ENCODE assay signal across 20 cellular contexts in genomic region chr2:47346669-47347068, GRCh38. TPM values are rescaled to one million over a fixed set of nuclear protein-coding genes. Genes with fewer than 3 reads are reported as not detected.
DNase-seq lines count a peak whose midpoint lies in the region; ATAC-seq and TF ChIP-seq lines count a peak whose summit lies in the region.
"Had no signal": no experiment of that assay in that cellular context is flagged by ENCODE, and none has a peak within 500 bp of the region (broad histone marks: within the 10 kb centered on the region; RNA-seq: fewer than 3 reads in every experiment).

No MANE protein-coding gene starts in this region.

- H3K4me3 ChIP-seq in transverse colon, result no peak overlapping the region
- H3K4me3 ChIP-seq: esophagus squamous epithelium, lower lobe of right lung, spleen, thoracic aorta had no signal

- WGBS in transverse colon (ENCODE audit: low coverage in 1 of 2), 2 donors, result 45% methylated on average over 6 of the region's 6 CpGs; no CpG with 5 or more reads in 1 of the 2 donors

- DNase-seq in Right ventricle myocardium inferior (ENCODE audit: missing footprints), result no peak
- DNase-seq in cardiac septum (ENCODE audit: low spot score), result no peak
- no peak for DNase-seq in mesothelial cell of epicardium (ENCODE audit: low spot score in 2 of 2, unreplicated experiment in 2 of 2)
- no peak for DNase-seq in transverse colon
- no peak for DNase-seq in effector CD4-positive, alpha-beta T cell
- no peak for DNase-seq in T-helper 2 cell
- DNase-seq: activated CD4-positive, alpha-beta T cell treated with anti-CD3 and anti-CD28 coated beads for 4 hours; esophagus squamous epithelium; immature natural killer cell; KBM-7; lower lobe of right lung; NCI-H1092 treated with DMSO at 0.1 percent for 48 hours had no signal

- no peaks in the 10 kb centered on the region for H3K9me3 Mint-ChIP-seq in mesothelial cell of epicardium
- H3K9me3 Mint-ChIP-seq: CD14-positive monocyte; central memory CD8-positive, alpha-beta T cell; immature natural killer cell had no signal

- peak overlapping the region; percentile 99 for H3K27ac Mint-ChIP-seq in mesothelial cell of epicardium
- H3K27ac Mint-ChIP-seq: CD14-positive monocyte, immature natural killer cell had no signal

- H3K27me3 ChIP-seq in transverse colon, result no peaks in the 10 kb centered on the region
- H3K27me3 ChIP-seq: esophagus squamous epithelium had no signal

- in situ Hi-C loops in transverse colon (cut with MboI; ENCODE audit: low pct_ligation_motif_present in 1 of 4, low pct_unique_long_range_greater_than_20kb in 1 of 4, low sequenced_read_pairs in 3 of 4), result no loop called here

- ATAC-seq in Right ventricle myocardium inferior (peak; percentile 52), HG03139 (IDR thresholded peaks at IDR 0.05; ENCODE audit: unreplicated experiment) (no peak)
- ATAC-seq: lower lobe of right lung, PC-3 had no signal

- H3K27ac ChIP-seq in VCaP (peak overlapping the region; percentile 99), transverse colon (peak overlapping the region; percentile 85 to 87 (median 86))
- H3K27ac ChIP-seq: esophagus squamous epithelium, HL-60, thoracic aorta had no signal

- TF ChIP-seq EP300 in transverse colon (IDR thresholded peaks at IDR 0.05; ENCODE audit: low read depth), result no peak

- TF ChIP-seq POLR2A in transverse colon (IDR thresholded peaks at IDR 0.05), result no peak

- peak overlapping the region; percentile 47 for H3K4me3 Mint-ChIP-seq in mesothelial cell of epicardium
- H3K4me3 Mint-ChIP-seq: CD14-positive monocyte; central memory CD8-positive, alpha-beta T cell; immature natural killer cell had no signal

- H3K9me3 ChIP-seq in transverse colon, result no peaks in the 10 kb centered on the region
- H3K9me3 ChIP-seq: esophagus squamous epithelium, lower lobe of right lung, spleen, thoracic aorta had no signal

- no peaks in the 10 kb centered on the region for H3K27me3 Mint-ChIP-seq in mesothelial cell of epicardium (ENCODE audit: low read depth)

- intact Hi-C loops in Right ventricle myocardium inferior (cut with DNase I), result no loop called here
- intact Hi-C loops in cardiac septum (cut with DNase I), result no loop called here
- intact Hi-C loops in transverse colon (cut with DNase I; ENCODE audit: low total_unique reads), result no loop called here

- TF ChIP-seq CTCF in VCaP (conservative IDR thresholded peaks at IDR 0.05) (no peak), mesothelial cell of epicardium (IDR thresholded peaks at IDR 0.05; ENCODE audit: unreplicated experiment) (no peak), transverse colon (IDR thresholded peaks at IDR 0.05) (no peak)

- peaks cover 44% of the 10 kb centered on the region for H3K4me1 Mint-ChIP-seq in mesothelial cell of epicardium
- H3K4me1 Mint-ChIP-seq: immature natural killer cell had no signal

- no peaks in the 10 kb centered on the region for H3K36me3 ChIP-seq in transverse colon
- H3K36me3 ChIP-seq: esophagus squamous epithelium, lower lobe of right lung, spleen, thoracic aorta had no signal

- H3K4me1 ChIP-seq in transverse colon, result peaks cover 5 to 49% (median 35%) of the 10 kb centered on the region in 4 donors

- H3K36me3 Mint-ChIP-seq in mesothelial cell of epicardium, result no peaks in the 10 kb centered on the region
- H3K36me3 Mint-ChIP-seq: CD14-positive monocyte, immature natural killer cell had no signal

RNA-seq across cellular contexts. Expression of gene EPCAM, which starts 22.4 kb away (rescaled TPM):
- 0.49 TPM for total RNA-seq in Right ventricle myocardium inferior
- total RNA-seq in cardiac septum, result 0.19 TPM
- 132 to 136 TPM (median 134 TPM) in 3 replicates for total RNA-seq in mesothelial cell of epicardium
- 100 to 1,000 TPM; 238 to 988 (median 646) TPM for total RNA-seq in transverse colon

RNA-seq across cellular contexts. Expression of gene MSH2, which starts 56.3 kb away (rescaled TPM):
- total RNA-seq in Right ventricle myocardium inferior (13.2 TPM), cardiac septum (15.6 TPM), mesothelial cell of epicardium (38.3 to 39.9 TPM (median 39.6 TPM) in 3 replicates), transverse colon (10 to 100 TPM in 1 of 4 donors, 1 to 10 TPM in 3; 3.0 to 10.8 (median 5.0) TPM)

Comparison
In these comparisons a context has a peak if more than half of its experiments do, and no peak if none do; other contexts are left out.
1. RNA of gene EPCAM, which starts 22.4 kb away (total RNA-seq): 238 to 988 TPM in transverse colon and 132 to 136 TPM in mesothelial cell of epicardium; 0.49 TPM in Right ventricle myocardium inferior (single experiment) and 0.19 TPM in cardiac septum (single experiment); every median in the first group is over 10 times any median in the second.